In the genomic region with DNA sequence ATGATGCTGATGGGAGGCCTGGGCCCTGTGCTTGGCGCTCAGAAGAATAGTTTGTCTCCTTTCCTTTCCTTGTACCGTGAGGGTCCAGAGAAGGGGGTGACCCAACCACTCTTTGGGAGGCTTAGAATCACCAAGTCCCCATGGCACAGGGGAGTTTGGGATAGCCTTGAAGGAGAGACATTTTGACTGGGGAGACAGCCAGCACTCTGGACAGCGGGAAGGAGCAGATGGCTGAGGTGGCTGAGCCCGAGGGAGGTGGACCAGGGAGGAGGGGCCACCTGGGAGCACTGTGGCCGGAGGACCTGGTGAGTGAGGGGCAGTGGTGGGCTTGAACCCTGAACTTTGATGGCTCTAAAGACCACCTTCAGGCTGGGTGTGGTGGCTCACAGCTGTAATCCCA, we compare ENCODE assay signal across 17 cellular contexts. TPM values are rescaled to one million over a fixed set of nuclear protein-coding genes. Genes with fewer than 3 reads are reported as not detected.
"Had no signal": no experiment of that assay in that cellular context is flagged by ENCODE, and none has a peak within 500 bp of the region (broad histone marks: within the 10 kb centered on the region; RNA-seq: fewer than 3 reads in every experiment).

No MANE protein-coding gene starts in this region.

- H3K27ac ChIP-seq: RWPE1 had no signal

- DNase-seq: Karpas-422, KG1, MG63, NCI-H1092, NCI-H1105 treated with DMSO at 0.1 percent for 48 hours, NCI-H1417 treated with DMSO at 0.1 percent for 48 hours, NCI-H187, NCI-H2029 treated with DMSO at 0.1 percent for 48 hours, NCI-H2227 treated with DMSO at 0.1 percent for 48 hours, NCI-H446, NCI-H510A, NCI-H524 treated with DMSO at 0.1 percent for 48 hours, NCI-H774, SHP77 had no signal

- ATAC-seq: Panc1 had no signal

- H3K27me3 ChIP-seq: MG63 had no signal

- H3K36me3 ChIP-seq: MG63 had no signal

- H3K4me3 ChIP-seq: MG63 had no signal

RNA-seq across cellular contexts. Expression of gene MGAT5B, which starts 18.2 kb away (rescaled TPM):
- total RNA-seq: HT-29 had no signal
